In the genomic region with DNA sequence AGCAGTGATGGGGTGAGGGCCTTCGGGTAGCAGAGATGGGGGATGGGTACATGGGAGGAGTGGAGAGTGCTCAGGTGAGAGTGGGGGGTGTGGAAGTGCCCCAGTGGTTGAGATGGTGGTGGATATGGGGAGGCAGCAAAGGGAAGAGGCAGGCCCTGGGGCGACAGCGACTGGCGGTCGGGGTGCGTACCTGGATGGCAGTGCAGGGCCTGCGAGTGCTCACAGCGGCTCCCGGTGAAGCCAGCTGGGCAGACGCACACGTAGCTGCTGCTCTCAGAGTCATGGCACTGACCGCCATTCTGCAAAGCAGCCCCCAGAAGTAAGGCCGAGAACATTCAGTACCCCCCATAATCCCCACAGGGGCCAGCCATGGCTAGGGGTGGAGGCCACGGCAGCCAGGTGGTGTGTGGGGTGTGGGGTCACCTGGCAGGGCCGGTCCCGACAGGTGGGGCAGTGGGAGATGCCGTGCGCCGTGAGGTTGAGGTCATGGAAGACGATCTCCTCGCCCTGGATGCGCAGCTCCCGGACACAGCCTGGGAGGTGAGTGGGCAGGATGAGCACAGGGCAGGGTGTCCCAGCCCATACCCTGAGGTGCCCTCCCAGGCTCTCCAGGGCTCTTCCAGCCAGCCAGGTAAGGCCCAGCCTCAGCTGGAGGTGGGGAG, we compare ENCODE assay signal across 18 cellular contexts. TPM values are rescaled to one million over a fixed set of nuclear protein-coding genes. Genes with fewer than 3 reads are reported as not detected.
DNase-seq lines count a peak whose midpoint lies in the region; ATAC-seq and TF ChIP-seq lines count a peak whose summit lies in the region.
"Had no signal": no experiment of that assay in that cellular context is flagged by ENCODE, and none has a peak within 500 bp of the region (broad histone marks: within the 10 kb centered on the region; RNA-seq: fewer than 3 reads in every experiment).

No MANE protein-coding gene starts in this region.

- intact Hi-C loops in left ventricle myocardium superior (cut with micrococcal nuclease): no loop called here
- intact Hi-C loops in cardiac septum (cut with DNase I): no loop called here
- intact Hi-C loops in left lung (cut with DNase I): no loop called here
- intact Hi-C loops in lower lobe of right lung (cut with DNase I): no loop called here

- H3K36me3 ChIP-seq in left lung (peaks cover 0 to 96% of the 10 kb centered on the region in 2 donors), lower lobe of right lung (peaks cover 98% of the 10 kb centered on the region)

- H3K4me1 ChIP-seq in left lung (no peaks in the 10 kb centered on the region), lower lobe of right lung (no peaks in the 10 kb centered on the region)
- H3K4me1 ChIP-seq: HAP-1 had no signal

- TF ChIP-seq CTCF in left lung (IDR thresholded peaks at IDR 0.05) (no peak), lower lobe of right lung (IDR thresholded peaks at IDR 0.05) (no peak)

- H3K27ac ChIP-seq in left lung: no peak overlapping the region
- H3K27ac ChIP-seq in lower lobe of right lung: no peak overlapping the region
- H3K27ac ChIP-seq: BLaER1 treated with 17β-estradiol and CSF1 and Interleukin-3, amounts not matched to agents 10 nM and 100 nM had no signal

- no peak overlapping the region for H3K4me3 Mint-ChIP-seq in T-helper 17 cell
- no peak overlapping the region for H3K4me3 Mint-ChIP-seq in activated naive CD8-positive, alpha-beta T cell treated with anti-CD3 and anti-CD28 coated beads, Interleukin-2, amount 50 U/mL, for 24 hours
- H3K4me3 Mint-ChIP-seq: CD4-positive, CD25-positive, alpha-beta regulatory T cell had no signal

- H3K4me1 Mint-ChIP-seq in T-helper 17 cell: peaks cover 2% of the 10 kb centered on the region
- H3K4me1 Mint-ChIP-seq in activated naive CD8-positive, alpha-beta T cell treated with anti-CD3 and anti-CD28 coated beads, Interleukin-2, amount 50 U/mL, for 24 hours: no peaks in the 10 kb centered on the region
- H3K4me1 Mint-ChIP-seq: CD4-positive, CD25-positive, alpha-beta regulatory T cell had no signal

- no peaks in the 10 kb centered on the region for H3K36me3 Mint-ChIP-seq in T-helper 17 cell (ENCODE audit: low read depth)
- peaks cover 15% of the 10 kb centered on the region for H3K36me3 Mint-ChIP-seq in activated naive CD8-positive, alpha-beta T cell treated with anti-CD3 and anti-CD28 coated beads, Interleukin-2, amount 50 U/mL, for 24 hours (ENCODE audit: low read depth)

- no peak overlapping the region for H3K4me3 ChIP-seq in left lung
- H3K4me3 ChIP-seq in lower lobe of right lung: no peak overlapping the region
- H3K4me3 ChIP-seq: BLaER1 treated with 17β-estradiol and CSF1 and Interleukin-3, amounts not matched to agents 10 nM and 100 nM; GM12878; HAP-1 had no signal

- peaks cover 10% of the 10 kb centered on the region for H3K9me3 Mint-ChIP-seq in activated naive CD8-positive, alpha-beta T cell treated with anti-CD3 and anti-CD28 coated beads, Interleukin-2, amount 50 U/mL, for 24 hours

- DNase-seq in left ventricle myocardium superior (no peak), cardiac septum (ENCODE audit: low spot score) (no peak), T-helper 17 cell (no peak), left lung (peak in 1 of 2 donors; percentile 61), HT-29 (ENCODE audit: low spot score) (no peak), lower lobe of right lung (no peak)
- no peak for DNase-seq in activated naive CD8-positive, alpha-beta T cell treated with anti-CD3 and anti-CD28 coated beads, Interleukin-2, amount 50 U/mL, for 24 hours
- DNase-seq: ACHN; Calu3; CD4-positive, CD25-positive, alpha-beta regulatory T cell; DMS79; GOT3; KBM-7 had no signal

- H3K27me3 Mint-ChIP-seq in T-helper 17 cell: no peaks in the 10 kb centered on the region
- no peaks in the 10 kb centered on the region for H3K27me3 Mint-ChIP-seq in activated naive CD8-positive, alpha-beta T cell treated with anti-CD3 and anti-CD28 coated beads, Interleukin-2, amount 50 U/mL, for 24 hours
- H3K27me3 Mint-ChIP-seq: CD4-positive, CD25-positive, alpha-beta regulatory T cell had no signal

- H3K27me3 ChIP-seq in left lung: no peaks in the 10 kb centered on the region
- H3K27me3 ChIP-seq in lower lobe of right lung (ENCODE audit: low read depth): no peaks in the 10 kb centered on the region
- H3K27me3 ChIP-seq: BLaER1 treated with 17β-estradiol and CSF1 and Interleukin-3, amounts not matched to agents 10 nM and 100 nM had no signal

- H3K27ac Mint-ChIP-seq in T-helper 17 cell: peak overlapping the region; percentile 29
- H3K27ac Mint-ChIP-seq in activated naive CD8-positive, alpha-beta T cell treated with anti-CD3 and anti-CD28 coated beads, Interleukin-2, amount 50 U/mL, for 24 hours: no peak overlapping the region
- H3K27ac Mint-ChIP-seq: CD4-positive, CD25-positive, alpha-beta regulatory T cell had no signal

- ATAC-seq in left ventricle myocardium superior: peak; percentile 7
- ATAC-seq in T-helper 17 cell: no peak
- ATAC-seq in left lung: peak; percentile 4
- no peak for ATAC-seq in activated naive CD8-positive, alpha-beta T cell treated with anti-CD3 and anti-CD28 coated beads, Interleukin-2, amount 50 U/mL, for 24 hours
- no peak for ATAC-seq in lower lobe of right lung
- ATAC-seq: GM12878 had no signal

- no peaks in the 10 kb centered on the region for H3K9me3 ChIP-seq in T-helper 17 cell (ENCODE audit: control insufficient read depth, low read length, poor library complexity, severe bottlenecking)
- peaks cover 0 to 16% of the 10 kb centered on the region in 2 donors for H3K9me3 ChIP-seq in left lung
- no peaks in the 10 kb centered on the region for H3K9me3 ChIP-seq in lower lobe of right lung

RNA-seq across cellular contexts. Expression of a gene that starts 18.9 kb away (rescaled TPM):
- total RNA-seq in left ventricle myocardium superior (0.20 TPM), cardiac septum (0.05 TPM), T-helper 17 cell (not detected), left lung (under 1 TPM; 0.10 to 0.26 TPM), lower lobe of right lung (0.32 TPM)
- 0.16 and 0.56 TPM in 2 replicates for total RNA-seq in HT-29 (2014; rRNA removed; shearing (Covaris generic))
- total RNA-seq: A172, Calu3, G401 had no signal

RNA-seq across cellular contexts. Expression of a gene that starts 48.0 kb away (rescaled TPM):
- total RNA-seq in left ventricle myocardium superior (40.3 TPM), cardiac septum (41.3 TPM), T-helper 17 cell (10 to 100 TPM; 84.3 to 93.3 TPM), left lung (10 to 100 TPM; 57.9 to 58.0 TPM), lower lobe of right lung (61.9 TPM)
- total RNA-seq in HT-29 (2014; rRNA removed; shearing (Covaris generic)): 19.4 and 19.5 TPM in 2 replicates

Comparison
In these comparisons a context has a peak if more than half of its experiments do, and no peak if none do; other contexts are left out.
1. ATAC-seq: peak in left ventricle myocardium superior (single experiment) and left lung (single experiment); none in T-helper 17 cell (single experiment), activated naive CD8-positive, alpha-beta T cell treated with anti-CD3 and anti-CD28 coated beads, Interleukin-2, amount 50 U/mL, for 24 hours (single experiment) and lower lobe of right lung (0 of 2).